In the genomic region with DNA sequence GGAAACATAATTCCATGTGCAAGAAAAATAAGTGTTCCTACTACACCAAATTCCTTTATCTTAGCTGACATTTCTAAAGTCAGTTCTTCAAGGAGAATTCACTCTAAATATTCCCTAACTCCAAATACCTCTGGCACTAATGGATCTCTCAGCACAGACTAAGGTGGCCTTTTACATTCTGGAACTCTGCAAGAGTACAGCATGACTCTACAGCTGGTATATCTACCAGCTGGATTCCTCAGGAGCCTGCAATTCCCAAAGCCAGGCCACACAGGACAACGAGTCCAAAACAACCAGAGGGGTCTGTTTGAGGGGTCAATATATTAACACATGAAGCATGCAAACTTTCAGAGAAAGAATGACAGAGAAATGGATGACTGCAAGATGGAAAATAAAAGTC, we compare ENCODE assay signal across 1 cellular context.
TF ChIP-seq lines count a peak whose summit lies in the region.

No MANE protein-coding gene starts in this region.

TF ChIP-seq in SK-N-SH treated with all-trans-retinoic acid at 6 μM for 48 hours, 23 proteins besides CTCF, POLR2A, EP300 and RAD21 (continued from another document):
- TF ChIP-seq TCF4 (CRISPR knock-in tag; IDR thresholded peaks at IDR 0.05; ENCODE audit: borderline replicate concordance) (no peak), ZC3H10 (CRISPR knock-in tag; IDR thresholded peaks at IDR 0.05) (no peak), BACH2 (CRISPR knock-in tag; IDR thresholded peaks at IDR 0.05; ENCODE audit: borderline replicate concordance) (no peak), OSR1 (CRISPR knock-in tag; IDR thresholded peaks at IDR 0.05) (no peak), ZFP30 (CRISPR knock-in tag; IDR thresholded peaks at IDR 0.05) (no peak)
- TF ChIP-seq, protein P1, sequence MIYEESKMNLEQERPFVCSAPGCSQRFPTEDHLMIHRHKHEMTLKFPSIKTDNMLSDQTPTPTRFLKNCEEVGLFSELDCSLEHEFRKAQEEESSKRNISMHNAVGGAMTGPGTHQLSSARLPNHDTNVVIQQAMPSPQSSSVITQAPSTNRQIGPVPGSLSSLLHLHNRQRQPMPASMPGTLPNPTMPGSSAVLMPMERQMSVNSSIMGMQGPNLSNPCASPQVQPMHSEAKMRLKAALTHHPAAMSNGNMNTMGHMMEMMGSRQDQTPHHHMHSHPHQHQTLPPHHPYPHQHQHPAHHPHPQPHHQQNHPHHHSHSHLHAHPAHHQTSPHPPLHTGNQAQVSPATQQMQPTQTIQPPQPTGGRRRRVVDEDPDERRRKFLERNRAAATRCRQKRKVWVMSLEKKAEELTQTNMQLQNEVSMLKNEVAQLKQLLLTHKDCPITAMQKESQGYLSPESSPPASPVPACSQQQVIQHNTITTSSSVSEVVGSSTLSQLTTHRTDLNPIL (CRISPR knock-in tag; IDR thresholded peaks at IDR 0.05; ENCODE audit: low read depth): no peak
- TF ChIP-seq, protein P2, sequence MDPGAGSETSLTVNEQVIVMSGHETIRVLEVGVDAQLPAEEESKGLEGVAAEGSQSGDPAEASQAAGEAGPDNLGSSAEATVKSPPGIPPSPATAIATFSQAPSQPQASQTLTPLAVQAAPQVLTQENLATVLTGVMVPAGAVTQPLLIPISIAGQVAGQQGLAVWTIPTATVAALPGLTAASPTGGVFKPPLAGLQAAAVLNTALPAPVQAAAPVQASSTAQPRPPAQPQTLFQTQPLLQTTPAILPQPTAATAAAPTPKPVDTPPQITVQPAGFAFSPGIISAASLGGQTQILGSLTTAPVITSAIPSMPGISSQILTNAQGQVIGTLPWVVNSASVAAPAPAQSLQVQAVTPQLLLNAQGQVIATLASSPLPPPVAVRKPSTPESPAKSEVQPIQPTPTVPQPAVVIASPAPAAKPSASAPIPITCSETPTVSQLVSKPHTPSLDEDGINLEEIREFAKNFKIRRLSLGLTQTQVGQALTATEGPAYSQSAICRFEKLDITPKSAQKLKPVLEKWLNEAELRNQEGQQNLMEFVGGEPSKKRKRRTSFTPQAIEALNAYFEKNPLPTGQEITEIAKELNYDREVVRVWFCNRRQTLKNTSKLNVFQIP (CRISPR knock-in tag; IDR thresholded peaks at IDR 0.05; ENCODE audit: borderline replicate concordance, low read depth): no peak
